In the genomic region with DNA sequence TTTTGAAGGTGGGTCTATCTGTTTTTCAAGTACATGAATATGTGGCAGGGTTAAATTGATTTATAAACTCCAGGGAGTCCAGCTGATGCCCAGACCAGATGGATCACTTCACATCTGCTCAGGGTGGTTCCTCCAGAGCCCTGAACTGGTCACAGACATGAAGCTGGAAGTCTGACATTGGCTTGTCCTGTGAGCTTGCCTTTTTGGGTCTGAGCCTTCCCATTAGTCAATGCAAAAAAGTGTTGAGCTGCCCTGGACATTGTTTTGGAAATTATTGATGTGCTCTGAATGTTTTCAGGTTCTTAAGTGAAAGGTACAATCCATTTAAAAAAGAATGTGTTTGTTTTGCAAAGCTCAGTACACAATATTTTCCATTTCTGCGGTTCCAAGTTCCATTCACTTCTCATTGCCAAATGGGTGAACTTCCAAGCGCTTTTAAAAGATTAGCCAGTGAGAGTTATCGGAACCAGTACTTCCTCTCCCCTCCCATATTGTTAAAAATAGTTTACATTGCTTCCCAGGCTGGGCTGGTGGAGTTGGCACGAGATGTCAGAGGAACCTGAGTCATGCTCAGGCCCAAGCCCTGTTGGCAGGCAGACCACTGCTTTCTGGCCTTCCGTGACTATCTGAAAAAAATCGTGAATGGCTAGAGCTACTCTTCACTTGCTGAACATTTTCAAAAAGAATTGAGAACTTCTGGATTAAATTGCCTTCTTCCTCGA, we compare ENCODE assay signal across 10 cellular contexts. TPM values are rescaled to one million over a fixed set of nuclear protein-coding genes. Genes with fewer than 3 reads are reported as not detected.
DNase-seq lines count a peak whose midpoint lies in the region; ATAC-seq and TF ChIP-seq lines count a peak whose summit lies in the region.
"Had no signal": no experiment of that assay in that cellular context is flagged by ENCODE, and none has a peak within 500 bp of the region (broad histone marks: within the 10 kb centered on the region; RNA-seq: fewer than 3 reads in every experiment).

No MANE protein-coding gene starts in this region.

- H3K4me3 ChIP-seq in astrocyte of the cerebellum (ENCODE audit: low read depth, low read length) (no peak overlapping the region), smooth muscle cell (no peak overlapping the region)

- peaks cover 20% of the 10 kb centered on the region for H3F3A ChIP-seq in smooth muscle cell (ENCODE audit: low read depth)

- ATAC-seq in left cardiac atrium (peak; percentile 95), HG02610 (IDR thresholded peaks at IDR 0.05; ENCODE audit: unreplicated experiment) (no peak)
- no peak for ATAC-seq in activated CD8-positive, alpha-beta T cell treated with anti-CD3 and anti-CD28 coated beads, Interleukin-2, amount 10 ng/mL, durations not matched to agents 7 days and 5 days

- no peaks in the 10 kb centered on the region for H3K36me3 Mint-ChIP-seq in activated CD8-positive, alpha-beta T cell treated with anti-CD3 and anti-CD28 coated beads, Interleukin-2, amount 10 ng/mL, durations not matched to agents 7 days and 5 days (ENCODE audit: low read depth)

- H3K4me1 ChIP-seq in smooth muscle cell (ENCODE audit: low read depth) = peaks cover 12% of the 10 kb centered on the region

- peak; percentile 76 for DNase-seq in HCEC 1CT
- peak; percentile 95 for DNase-seq in astrocyte of the cerebellum (ENCODE audit: low read depth)
- peak; percentile 90 for DNase-seq in left cardiac atrium
- no peak for DNase-seq in smooth muscle cell (lab: John Stamatoyannopoulos, UW; ENCODE audit: unreplicated experiment)
- DNase-seq in stimulated activated CD4-positive, alpha-beta T cell treated with anti-CD3 and anti-CD28 coated beads, Interleukin-2, amount 100 ng/mL, for 48 hours = no peak
- no peak for DNase-seq in NCI-H2107 (lab: John Stamatoyannopoulos, UW)
- DNase-seq in activated CD8-positive, alpha-beta T cell treated with anti-CD3 and anti-CD28 coated beads, Interleukin-2, amount 10 ng/mL, durations not matched to agents 7 days and 5 days = no peak
- DNase-seq: activated CD4-positive, alpha-beta T cell treated with anti-CD3 and anti-CD28 coated beads, Interleukin-2, amount 50 U/mL, for 4 hours; NCI-H187 treated with DMSO at 0.1 percent for 48 hours had no signal

- no peaks in the 10 kb centered on the region for H3K79me2 ChIP-seq in smooth muscle cell (ENCODE audit: low read depth)

- H3K27me3 Mint-ChIP-seq in activated CD8-positive, alpha-beta T cell treated with anti-CD3 and anti-CD28 coated beads, Interleukin-2, amount 10 ng/mL, durations not matched to agents 7 days and 5 days (ENCODE audit: low read depth) = peaks cover 13% of the 10 kb centered on the region

- in situ Hi-C loops in astrocyte of the cerebellum (cut with HindIII; ENCODE audit: low sequenced_read_pairs) = no loop called here

- no peak overlapping the region for H3K27ac Mint-ChIP-seq in activated CD8-positive, alpha-beta T cell treated with anti-CD3 and anti-CD28 coated beads, Interleukin-2, amount 10 ng/mL, durations not matched to agents 7 days and 5 days

- peaks cover 6% of the 10 kb centered on the region for H3K9me3 Mint-ChIP-seq in activated CD8-positive, alpha-beta T cell treated with anti-CD3 and anti-CD28 coated beads, Interleukin-2, amount 10 ng/mL, durations not matched to agents 7 days and 5 days (ENCODE audit: insufficient read depth)

- TF ChIP-seq CTCF in astrocyte of the cerebellum (IDR thresholded peaks at IDR 0.05; ENCODE audit: low read depth, low read length, missing control alignments) = no peak
- no peak for TF ChIP-seq CTCF in smooth muscle cell (IDR thresholded peaks at IDR 0.05; ENCODE audit: borderline replicate concordance, insufficient read depth, poor library complexity, severe bottlenecking)

- no peak overlapping the region for H2AFZ ChIP-seq in smooth muscle cell (ENCODE audit: low read depth)

- H3K4me1 Mint-ChIP-seq in activated CD8-positive, alpha-beta T cell treated with anti-CD3 and anti-CD28 coated beads, Interleukin-2, amount 10 ng/mL, durations not matched to agents 7 days and 5 days (ENCODE audit: low read depth) = peaks cover 9% of the 10 kb centered on the region

- CTCF ChIA-PET in activated CD8-positive, alpha-beta T cell treated with anti-CD3 and anti-CD28 coated beads, Interleukin-2, amount 10 ng/mL, durations not matched to agents 7 days and 5 days (lab: Charles Lee) = no interaction called here

- H3K9ac ChIP-seq in smooth muscle cell (ENCODE audit: low read depth) = peak overlapping the region; percentile 15

- H3K4me3 Mint-ChIP-seq in activated CD8-positive, alpha-beta T cell treated with anti-CD3 and anti-CD28 coated beads, Interleukin-2, amount 10 ng/mL, durations not matched to agents 7 days and 5 days = no peak overlapping the region

- H3K27ac ChIP-seq in smooth muscle cell (ENCODE audit: low read depth) = peak overlapping the region; percentile 80

- H3K36me3 ChIP-seq in smooth muscle cell (ENCODE audit: low read depth) = peaks cover 24% of the 10 kb centered on the region

- no peaks in the 10 kb centered on the region for H3K9me3 ChIP-seq in smooth muscle cell (replicated peaks; ENCODE audit: low read depth)

- WGBS in smooth muscle cell (ENCODE audit: low lambda C conversion rate) = 49% methylated on average over 7 of the region's 7 CpGs

- intact Hi-C loops in left cardiac atrium (cut with DNase I) = no loop called here

- POLR2A ChIA-PET in activated CD8-positive, alpha-beta T cell treated with anti-CD3 and anti-CD28 coated beads, Interleukin-2, amount 10 ng/mL, durations not matched to agents 7 days and 5 days (lab: Charles Lee) = no interaction called here

- H3K4me2 ChIP-seq in smooth muscle cell = peak overlapping the region; percentile 26

- H4K20me1 ChIP-seq in smooth muscle cell (ENCODE audit: low read depth) = peaks cover 37% of the 10 kb centered on the region

- no peaks in the 10 kb centered on the region for H3K27me3 ChIP-seq in smooth muscle cell (ENCODE audit: low read depth)

RNA-seq across cellular contexts. Expression of gene PDGFRA, which starts 52.1 kb away (rescaled TPM):
- total RNA-seq in left cardiac atrium = 10 to 100 TPM; 57.4 to 67.9 TPM
- total RNA-seq in smooth muscle cell = 281 and 311 TPM in 2 replicates
- 111 and 112 TPM in 2 replicates for polyA plus RNA-seq in smooth muscle cell
- total RNA-seq in activated CD8-positive, alpha-beta T cell treated with anti-CD3 and anti-CD28 coated beads, Interleukin-2, amount 10 ng/mL, durations not matched to agents 7 days and 5 days = not detected

Comparison
In these comparisons a context has a peak if more than half of its experiments do, and no peak if none do; other contexts are left out.
1. DNase-seq: peak in HCEC 1CT (single experiment), astrocyte of the cerebellum (single experiment) and left cardiac atrium (single experiment); none in smooth muscle cell (single experiment), stimulated activated CD4-positive, alpha-beta T cell treated with anti-CD3 and anti-CD28 coated beads, Interleukin-2, amount 100 ng/mL, for 48 hours (0 of 2), NCI-H2107 (single experiment) and activated CD8-positive, alpha-beta T cell treated with anti-CD3 and anti-CD28 coated beads, Interleukin-2, amount 10 ng/mL, durations not matched to agents 7 days and 5 days (single experiment).
2. ATAC-seq: peak in left cardiac atrium (2 of 2); none in HG02610 (single experiment) and activated CD8-positive, alpha-beta T cell treated with anti-CD3 and anti-CD28 coated beads, Interleukin-2, amount 10 ng/mL, durations not matched to agents 7 days and 5 days (single experiment).
3. RNA of gene PDGFRA, which starts 52.1 kb away (total RNA-seq): 281 to 311 TPM in smooth muscle cell and 57.4 to 67.9 TPM in left cardiac atrium; not detected in activated CD8-positive, alpha-beta T cell treated with anti-CD3 and anti-CD28 coated beads, Interleukin-2, amount 10 ng/mL, durations not matched to agents 7 days and 5 days; every median in the first group is over 10 times any median in the second.